In genomic region chr12:88142610-88142991, GRCh38 we compare ENCODE assay signal across 8 cellular contexts. TPM values are rescaled to one million over a fixed set of nuclear protein-coding genes. Genes with fewer than 3 reads are reported as not detected.
DNase-seq lines count a peak whose midpoint lies in the region; ATAC-seq and TF ChIP-seq lines count a peak whose summit lies in the region.

No MANE protein-coding gene starts in this region.

- peaks cover 8% of the 10 kb centered on the region for H3K36me3 Mint-ChIP-seq in mesothelial cell of epicardium

- intact Hi-C loops in dorsolateral prefrontal cortex (cut with DNase I): loop anchor here (5.0 to 10.0 kb wide), 3 partner anchors 105 to 1382 kb away; partner anchors contain the start of genes GALNT4 (in 1 of the 2), KITLG (in 1 of the 2) and POC1B (in 1 of the 2)

- peak overlapping the region in 51 of 59 donors; percentile 41 to 93 (median 81) for H3K27ac ChIP-seq in dorsolateral prefrontal cortex
- H3K27ac ChIP-seq in stomach smooth muscle (ENCODE audit: low read length): peak overlapping the region; percentile 42

- DNase-seq in NCI-H1105 treated with DMSO at 0.1 percent for 48 hours (lab: John Stamatoyannopoulos, UW) (peak; percentile 57), NCI-H1105 (lab: John Stamatoyannopoulos, UW) (no peak), T-helper 9 cell (peak; percentile 9), dorsolateral prefrontal cortex (peak in 9 of 10 donors; percentile 24 to 52 (median 44)), mesothelial cell of epicardium (ENCODE audit: low spot score in 2 of 2, unreplicated experiment in 2 of 2) (peak; percentile 15 to 40)

- no peaks in the 10 kb centered on the region for H3K27me3 Mint-ChIP-seq in mesothelial cell of epicardium (ENCODE audit: low read depth)

- H3K4me1 ChIP-seq in stomach smooth muscle (ENCODE audit: control insufficient read depth, insufficient read depth, low read length): peaks cover 8% of the 10 kb centered on the region

- peak overlapping the region; percentile 93 for H3K4me3 Mint-ChIP-seq in mesothelial cell of epicardium

- peaks cover 35% of the 10 kb centered on the region for H3K4me1 Mint-ChIP-seq in mesothelial cell of epicardium

- no peak for TF ChIP-seq CTCF in dorsolateral prefrontal cortex (IDR thresholded peaks at IDR 0.05 in 54 of 56, conservative IDR thresholded peaks at IDR 0.05 in 2 of 56; ENCODE audit: low read depth in 1 of 56, partially characterized antibody in 56 of 56)
- TF ChIP-seq CTCF in mesothelial cell of epicardium (IDR thresholded peaks at IDR 0.05; ENCODE audit: unreplicated experiment): no peak

- H3K9ac ChIP-seq in stomach smooth muscle (ENCODE audit: low read length in 2 of 2): peak overlapping the region; percentile 80

- H3K4me3 ChIP-seq in dorsolateral prefrontal cortex: peak overlapping the region; percentile 72 to 99 (median 90)
- H3K4me3 ChIP-seq in stomach smooth muscle (ENCODE audit: low read length in 2 of 2): peak overlapping the region; percentile 82 to 90

- H3K9me3 ChIP-seq in stomach smooth muscle (ENCODE audit: control insufficient read depth in 2 of 2, low read length in 2 of 2): no peaks in the 10 kb centered on the region

- peak; percentile 3 for ATAC-seq in HG03280 (IDR thresholded peaks at IDR 0.05; ENCODE audit: unreplicated experiment)
- ATAC-seq in HG03469 (IDR thresholded peaks at IDR 0.05; ENCODE audit: unreplicated experiment): no peak

- H3K27me3 ChIP-seq in dorsolateral prefrontal cortex (no peaks in the 10 kb centered on the region), stomach smooth muscle (ENCODE audit: control insufficient read depth in 1 of 2, insufficient read depth in 2 of 2, low read length in 2 of 2) (no peaks in the 10 kb centered on the region)

- H3K36me3 ChIP-seq in stomach smooth muscle (ENCODE audit: control insufficient read depth in 2 of 2, insufficient read depth in 2 of 2, low read length in 2 of 2): no peaks in the 10 kb centered on the region

- no peaks in the 10 kb centered on the region for H3K9me3 Mint-ChIP-seq in mesothelial cell of epicardium

- H3K27ac Mint-ChIP-seq in mesothelial cell of epicardium: peak overlapping the region; percentile 94

RNA-seq across cellular contexts. Expression of gene TMTC3, which starts 0.5 kb away (rescaled TPM):
- 10 to 100 TPM; 17.1 to 33.1 (median 23.9) TPM for total RNA-seq in dorsolateral prefrontal cortex
- 36.6 to 39.3 TPM (median 37.2 TPM) in 3 replicates for total RNA-seq in mesothelial cell of epicardium

RNA-seq across cellular contexts. Expression of gene CEP290, which starts 0.7 kb away (rescaled TPM):
- total RNA-seq in dorsolateral prefrontal cortex (10 to 100 TPM; 23.5 to 46.5 (median 32.0) TPM), mesothelial cell of epicardium (39.2 to 42.5 TPM (median 39.4 TPM) in 3 replicates)
